ENCODE assay signal across 20 cellular contexts in the genomic region with DNA sequence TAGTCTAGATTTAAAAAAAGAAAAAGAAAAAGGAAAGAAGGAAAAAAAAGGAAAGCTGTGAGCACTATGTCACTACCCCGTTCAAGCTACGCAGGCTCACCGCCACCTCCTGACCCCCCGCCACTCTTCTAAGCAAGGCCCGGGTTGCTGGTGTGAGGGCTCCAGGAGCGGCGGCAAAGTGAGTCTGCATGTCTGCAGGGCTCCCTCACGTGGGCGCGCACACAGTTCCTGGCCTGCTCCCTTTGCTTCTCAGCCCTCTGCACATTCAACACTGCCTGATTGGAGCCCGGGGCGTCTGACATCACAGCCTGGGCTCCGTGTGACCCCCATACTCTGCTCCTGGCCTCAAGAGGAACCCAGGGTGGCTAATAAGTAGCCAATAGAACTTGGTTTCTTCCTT.
A peak's percentile ranks its signal among the peaks of the same experiment; 100 is the strongest.
DNase-seq lines count a peak whose midpoint lies in the region; ATAC-seq and TF ChIP-seq lines count a peak whose summit lies in the region.
"Had no signal": no experiment of that assay in that cellular context is flagged by ENCODE, and none has a peak within 500 bp of the region (broad histone marks: within the 10 kb centered on the region; RNA-seq: fewer than 3 reads in every experiment).

No MANE protein-coding gene starts in this region.

- intact Hi-C loops in lower lobe of right lung (cut with DNase I), result no loop called here

- H3K9me3 ChIP-seq in neuronal stem cell (replicated peaks in 1 of 2; ENCODE audit: control insufficient read depth in 2 of 2, insufficient read depth in 1 of 2, low read depth in 1 of 2, low read length in 2 of 2) (peaks cover 0 to under 1% of the 10 kb centered on the region in 2 donors), lower lobe of right lung (peaks cover under 1% of the 10 kb centered on the region)

- no peak overlapping the region for H2AFZ ChIP-seq in GM23338
- H2AFZ ChIP-seq in neuronal stem cell (ENCODE audit: low read length), result no peak overlapping the region
- H2AFZ ChIP-seq: GM23248 had no signal

- peaks cover 11% of the 10 kb centered on the region; the same call in 2 of the 3 replicates for H3K9me3 Mint-ChIP-seq in GM23338
- H3K9me3 Mint-ChIP-seq: CD4-positive, alpha-beta T cell had no signal

- no peaks in the 10 kb centered on the region for H3F3A ChIP-seq in GM23338 (replicated peaks; ENCODE audit: low read depth)

- H4K8ac ChIP-seq in neuronal stem cell (ENCODE audit: low read depth, low read length), result no peak overlapping the region

- peak overlapping the region; percentile 45 for H3K18ac ChIP-seq in neuronal stem cell (ENCODE audit: low read length)

- no peaks in the 10 kb centered on the region for H3K36me3 Mint-ChIP-seq in GM23338 (ENCODE audit: low read depth)

- H3K4ac ChIP-seq in neuronal stem cell (ENCODE audit: low read length), result no peak overlapping the region

- no peaks in the 10 kb centered on the region for H4K20me1 ChIP-seq in GM23338 (replicated peaks; ENCODE audit: insufficient read depth)

- H3K4me1 ChIP-seq in GM23338 (ENCODE audit: insufficient read depth) (no peaks in the 10 kb centered on the region), neuronal stem cell (ENCODE audit: control insufficient read depth in 2 of 2, insufficient read depth in 1 of 2, low read depth in 1 of 2, low read length in 2 of 2) (no peaks in the 10 kb centered on the region), lower lobe of right lung (no peaks in the 10 kb centered on the region), foreskin keratinocyte (peaks cover 2% of the 10 kb centered on the region)

- H3K9me2 ChIP-seq in GM23338 (ENCODE audit: insufficient read depth), result peaks cover 3% of the 10 kb centered on the region; the same call in 1 of the 2 replicates

- no peaks in the 10 kb centered on the region for H3K79me1 ChIP-seq in neuronal stem cell (ENCODE audit: low read depth, low read length)

- H3K4me3 Mint-ChIP-seq in GM23338, result no peak overlapping the region
- H3K4me3 Mint-ChIP-seq: B cell; CD4-positive, alpha-beta T cell had no signal

- H3K14ac ChIP-seq in neuronal stem cell (ENCODE audit: low read length), result no peak overlapping the region

- H3K36me3 ChIP-seq in GM23338 (ENCODE audit: insufficient read depth) (no peaks in the 10 kb centered on the region), neuronal stem cell (replicated peaks in 1 of 2; ENCODE audit: control insufficient read depth in 2 of 2, insufficient read depth in 2 of 2, low read length in 2 of 2) (no peaks in the 10 kb centered on the region), lower lobe of right lung (no peaks in the 10 kb centered on the region)

- peaks cover 6% of the 10 kb centered on the region for H3K27me3 Mint-ChIP-seq in GM23338 (ENCODE audit: insufficient read depth, low read depth, poor library complexity)
- H3K27me3 Mint-ChIP-seq: CD4-positive, alpha-beta T cell had no signal

- H4K91ac ChIP-seq in neuronal stem cell (ENCODE audit: low read depth, low read length, poor library complexity), result no peak overlapping the region

- no peaks in the 10 kb centered on the region for H3K4me1 Mint-ChIP-seq in GM23338
- H3K4me1 Mint-ChIP-seq: B cell had no signal

- WGBS in neuronal stem cell (ENCODE audit: extremely low coverage in 2 of 2, insufficient read length in 2 of 2, insufficient replicate concordance in 1 of 2), 2 donors, result no CpG with 5 or more reads among the region's 13 CpGs

- H3K27ac Mint-ChIP-seq in GM23338, result no peak overlapping the region
- H3K27ac Mint-ChIP-seq: B cell; CD4-positive, alpha-beta T cell had no signal

- no peaks in the 10 kb centered on the region for H3K27me3 ChIP-seq in GM23338 (ENCODE audit: insufficient read depth)
- H3K27me3 ChIP-seq in neuronal stem cell (ENCODE audit: control insufficient read depth in 3 of 3, insufficient read depth in 3 of 3, low read depth in 1 of 3, low read length in 3 of 3), result peaks cover 0 to 3% (median 0%) of the 10 kb centered on the region in 3 experiments
- no peaks in the 10 kb centered on the region for H3K27me3 ChIP-seq in lower lobe of right lung (ENCODE audit: low read depth)
- H3K27me3 ChIP-seq in foreskin keratinocyte, result no peaks in the 10 kb centered on the region

- no peak overlapping the region for H3K23ac ChIP-seq in neuronal stem cell (ENCODE audit: low read depth, low read length, poor library complexity)

- H3K79me2 ChIP-seq in GM23338 (replicated peaks; ENCODE audit: insufficient read depth), result no peaks in the 10 kb centered on the region

- DNase-seq in GM23338 (ENCODE audit: low spot score) (peak; percentile 66), RPMI8226 (peak; percentile 23), iPS-NIHi11 (ENCODE audit: low spot score) (peak; percentile 30), neuronal stem cell (ENCODE audit: low spot score) (no peak), lower lobe of right lung (no peak), foreskin keratinocyte (no peak)
- DNase-seq: ACHN; Calu3; CD4-positive, alpha-beta T cell; DMS79; GM23248; Kasumi-1; NCI-H1417 treated with DMSO at 0.1 percent for 48 hours; NCI-H2029 treated with DMSO at 0.1 percent for 48 hours; NCI-H510A; NCI-H82; SIG-M5 had no signal

- ATAC-seq in GM23338 (peak; percentile 98), HG03045 (IDR thresholded peaks at IDR 0.05; ENCODE audit: unreplicated experiment) (no peak), SK-N-SH treated with all-trans-retinoic acid at 6 μM for 48 hours (no peak), lower lobe of right lung (no peak), foreskin keratinocyte (no peak)

- H3K27ac ChIP-seq in GM23338 (ENCODE audit: low read depth), result no peak overlapping the region
- no peak overlapping the region for H3K27ac ChIP-seq in neuronal stem cell (replicated peaks; ENCODE audit: low read length)
- H3K27ac ChIP-seq in lower lobe of right lung, result no peak overlapping the region
- H3K27ac ChIP-seq in foreskin keratinocyte, result no peak overlapping the region
- H3K27ac ChIP-seq: GM23248 had no signal

- H3K4me3 ChIP-seq in GM23338 (no peak overlapping the region), neuronal stem cell (ENCODE audit: low read length in 2 of 2) (no peak overlapping the region), lower lobe of right lung (no peak overlapping the region)
- H3K4me3 ChIP-seq: GM23248 had no signal

- H3K4me2 ChIP-seq in GM23338, result no peak overlapping the region
- H3K4me2 ChIP-seq in neuronal stem cell (ENCODE audit: insufficient read depth, low read length, poor library complexity, severe bottlenecking), result no peak overlapping the region

- TF ChIP-seq CTCF in GM23338 (conservative IDR thresholded peaks at IDR 0.05; ENCODE audit: low read depth in 2 of 2) (peak in 1 of 2 experiments; percentile 50; a peak in 2 of 4 replicates), lower lobe of right lung (IDR thresholded peaks at IDR 0.05) (no peak), foreskin keratinocyte (conservative IDR thresholded peaks at IDR 0.05) (no peak)

- no peak overlapping the region for H3K9ac ChIP-seq in neuronal stem cell (ENCODE audit: low read depth, low read length, poor library complexity)
- H3K9ac ChIP-seq: GM23248 had no signal

- H2BK120ac ChIP-seq in neuronal stem cell (ENCODE audit: low read depth, low read length), result no peak overlapping the region

- no peak overlapping the region for H2BK5ac ChIP-seq in neuronal stem cell (ENCODE audit: low read length)

- no peak overlapping the region for H2AK5ac ChIP-seq in neuronal stem cell (ENCODE audit: low read depth, low read length)

- H2BK15ac ChIP-seq in neuronal stem cell (ENCODE audit: low read length), result no peak overlapping the region

- H2BK12ac ChIP-seq in neuronal stem cell (ENCODE audit: low read length), result no peak overlapping the region

TF ChIP-seq in GM23338, 12 proteins besides CTCF, POLR2A, EP300 and RAD21 (continues in another document):
- no peak for TF ChIP-seq STAT1 (IDR thresholded peaks at IDR 0.05; ENCODE audit: unreplicated experiment)
- TF ChIP-seq JUNB (IDR thresholded peaks at IDR 0.05; ENCODE audit: unreplicated experiment), result no peak
- TF ChIP-seq EZH2 (IDR thresholded peaks at IDR 0.05; ENCODE audit: low read depth, unreplicated experiment), result no peak
- TF ChIP-seq NANOG (IDR thresholded peaks at IDR 0.05; ENCODE audit: borderline replicate concordance), result no peak
- TF ChIP-seq EZH2phosphoT487 (IDR thresholded peaks at IDR 0.05; ENCODE audit: unreplicated experiment), result no peak
- TF ChIP-seq ZNF331 (CRISPR knock-in tag; IDR thresholded peaks at IDR 0.05; ENCODE audit: low read depth), result no peak
- TF ChIP-seq POLR2AphosphoS5 (IDR thresholded peaks at IDR 0.05; ENCODE audit: low read depth), result no peak
- TF ChIP-seq CREB1 (CRISPR knock-in tag; IDR thresholded peaks at IDR 0.05; ENCODE audit: low read depth), result no peak

TF ChIP-seq in SK-N-SH treated with all-trans-retinoic acid at 6 μM for 48 hours, 23 proteins besides CTCF, POLR2A, EP300 and RAD21:
- no peak for TF ChIP-seq TOX (CRISPR knock-in tag; IDR thresholded peaks at IDR 0.05; ENCODE audit: borderline replicate concordance)
- no peak for TF ChIP-seq ZFP3 (CRISPR knock-in tag; IDR thresholded peaks at IDR 0.05)
- TF ChIP-seq ZNF70 (CRISPR knock-in tag; IDR thresholded peaks at IDR 0.05), result no peak
- TF ChIP-seq BACH2 (CRISPR knock-in tag; IDR thresholded peaks at IDR 0.05; ENCODE audit: borderline replicate concordance), result no peak
- TF ChIP-seq ZC3H10 (CRISPR knock-in tag; IDR thresholded peaks at IDR 0.05), result no peak
- no peak for TF ChIP-seq GLIS3 (CRISPR knock-in tag; IDR thresholded peaks at IDR 0.05)
- no peak for TF ChIP-seq CSDC2 (CRISPR knock-in tag; IDR thresholded peaks at IDR 0.05)

Comparison
In these comparisons a context has a peak if more than half of its experiments do, and no peak if none do; other contexts are left out.
1. DNase-seq: peak in GM23338 (single experiment), RPMI8226 (single experiment) and iPS-NIHi11 (single experiment); none in neuronal stem cell (single experiment), lower lobe of right lung (single experiment) and foreskin keratinocyte (0 of 2).